In the genomic region with DNA sequence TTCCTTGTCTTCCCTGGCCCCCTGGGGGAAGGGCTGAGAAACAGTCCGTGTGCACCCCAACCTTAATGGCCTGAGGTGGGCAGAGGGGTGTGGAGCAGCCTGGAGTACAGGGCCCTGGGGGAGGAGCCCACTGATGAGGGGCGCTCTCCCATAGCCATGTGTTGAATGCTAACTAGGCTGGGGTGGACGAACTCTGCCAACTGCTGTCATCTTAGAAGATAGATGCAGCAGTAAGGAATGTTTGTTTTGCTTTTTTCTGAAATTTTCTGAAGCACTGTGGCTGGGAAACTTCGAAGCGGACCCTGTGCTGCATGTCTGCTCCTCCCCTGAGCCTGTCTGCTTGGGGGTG, we compare ENCODE assay signal across 8 cellular contexts. TPM values are rescaled to one million over a fixed set of nuclear protein-coding genes. Genes with fewer than 3 reads are reported as not detected.
DNase-seq lines count a peak whose midpoint lies in the region; ATAC-seq, FAIRE-seq and TF ChIP-seq lines count a peak whose summit lies in the region.

No MANE protein-coding gene starts in this region.

- H3K23ac ChIP-seq in H1 (ENCODE audit: insufficient read length) (no peak overlapping the region), neuronal stem cell (ENCODE audit: low read depth, low read length, poor library complexity) (no peak overlapping the region)

- H4K8ac ChIP-seq in H1 (ENCODE audit: extremely low read depth, insufficient read depth, low read length), result peak overlapping the region; percentile 26; the same call in 1 of the 2 replicates
- H4K8ac ChIP-seq in neuronal stem cell (ENCODE audit: low read depth, low read length), result no peak overlapping the region

- WGBS in H1 (ENCODE audit: extremely low coverage in 1 of 2, insufficient coverage in 1 of 2, insufficient read length in 1 of 2, insufficient replicate concordance in 2 of 2, low coverage in 1 of 2, low lambda C conversion rate in 2 of 2, missing lambda C conversion rate in 1 of 2), 2 experiments, result 47% methylated on average over 5 of the region's 5 CpGs; no CpG with 5 or more reads in 1 of the 2 experiments
- no CpG with 5 or more reads among the region's 5 CpGs for WGBS in neuronal stem cell (ENCODE audit: extremely low coverage in 2 of 2, insufficient read length in 2 of 2, insufficient replicate concordance in 1 of 2), 2 donors
- WGBS in testis, 2 donors, result 52 to 62% methylated on average over 5 of the region's 5 CpGs

- H3K18ac ChIP-seq in H1 (ENCODE audit: extremely low read depth, low read length) (peak overlapping the region; percentile 96), neuronal stem cell (ENCODE audit: low read length) (peak overlapping the region; percentile 87)

- H3K9me3 ChIP-seq in MM.1S (replicated peaks; ENCODE audit: insufficient read depth, low read length) (no peaks in the 10 kb centered on the region), H1 (ENCODE audit: insufficient read depth in 2 of 2, low read depth in 1 of 2, low read length in 1 of 2) (no peaks in the 10 kb centered on the region), neuronal stem cell (replicated peaks in 1 of 2; ENCODE audit: control insufficient read depth in 2 of 2, insufficient read depth in 1 of 2, low read depth in 1 of 2, low read length in 2 of 2) (no peaks in the 10 kb centered on the region), testis (no peaks in the 10 kb centered on the region)

- H3K14ac ChIP-seq in H1 (ENCODE audit: insufficient read length) (no peak overlapping the region), neuronal stem cell (ENCODE audit: low read length) (no peak overlapping the region)

- DNase-seq in AG20443 (ENCODE audit: low spot score) (peak; percentile 19), MM.1S (no peak), H1 (ENCODE audit: low read depth in 1 of 2, low spot score in 2 of 2) (no peak), neuronal stem cell (ENCODE audit: low spot score) (no peak), NCI-H2107 (lab: John Stamatoyannopoulos, UW) (no peak), testis (no peak), OCI-M1 (lab: John Stamatoyannopoulos, UW) (no peak)

- peak overlapping the region; percentile 99 for H2BK12ac ChIP-seq in H1 (ENCODE audit: low read depth, low read length)
- H2BK12ac ChIP-seq in neuronal stem cell (ENCODE audit: low read length), result peak overlapping the region; percentile 64

- TF ChIP-seq POLR2A in H1 (IDR thresholded peaks at IDR 0.05; ENCODE audit: control extremely low read depth in 1 of 2, low read depth in 2 of 2, low read length in 2 of 2) (no peak), testis (IDR thresholded peaks at IDR 0.05) (no peak)

- H3K9ac ChIP-seq in MM.1S (ENCODE audit: low read length), result peak overlapping the region; percentile 35; the same call in 1 of the 2 replicates
- H3K9ac ChIP-seq in H1 (replicated peaks in 1 of 4; ENCODE audit: extremely low read depth in 1 of 4, low read depth in 3 of 4, low read length in 3 of 4), result peak overlapping the region in 1 of 4 experiments; percentile 51; a peak in 2 of 7 replicates
- no peak overlapping the region for H3K9ac ChIP-seq in neuronal stem cell (ENCODE audit: low read depth, low read length, poor library complexity)

- CTCF ChIA-PET in H1 (lab: Charles Lee; ENCODE audit: partially characterized antibody), result interaction anchor here (1.2 to 4.9 kb wide), 8 partner anchors 13 to 138 kb away, joined by 3 to 39 read pairs (median 10); partner anchors contain the start of gene SUSD6

- H3K36me3 ChIP-seq in MM.1S (replicated peaks; ENCODE audit: insufficient read depth, low read length), result no peaks in the 10 kb centered on the region; the same call in 1 of the 2 replicates
- H3K36me3 ChIP-seq in H1 (ENCODE audit: control insufficient read depth in 2 of 4, insufficient read depth in 4 of 4, low read length in 3 of 4), result no peaks in the 10 kb centered on the region
- H3K36me3 ChIP-seq in neuronal stem cell (replicated peaks in 1 of 2; ENCODE audit: control insufficient read depth in 2 of 2, insufficient read depth in 2 of 2, low read length in 2 of 2), result peaks cover 0 to 30% of the 10 kb centered on the region in 2 donors
- no peaks in the 10 kb centered on the region for H3K36me3 ChIP-seq in testis (ENCODE audit: low read depth, missing control alignments)

- TF ChIP-seq EP300 in H1 (IDR thresholded peaks at IDR 0.05; ENCODE audit: borderline replicate concordance in 1 of 2, low read depth in 2 of 2, low read length in 2 of 2), result no peak

- peak overlapping the region; percentile 0 for H4K5ac ChIP-seq in H1 (ENCODE audit: insufficient read length, low read depth, low read length)

- H4K91ac ChIP-seq in H1 (replicated peaks; ENCODE audit: insufficient read length, low read length), result peak overlapping the region; percentile 18
- peak overlapping the region; percentile 7 for H4K91ac ChIP-seq in neuronal stem cell (ENCODE audit: low read depth, low read length, poor library complexity)

- no peaks in the 10 kb centered on the region for H3K27me3 ChIP-seq in MM.1S (replicated peaks; ENCODE audit: insufficient read depth, low read length)
- no peaks in the 10 kb centered on the region for H3K27me3 ChIP-seq in H1 (replicated peaks in 1 of 4; ENCODE audit: control insufficient read depth in 3 of 4, extremely low read depth in 1 of 4, insufficient read depth in 3 of 4, low read length in 3 of 4)
- H3K27me3 ChIP-seq in neuronal stem cell (ENCODE audit: control insufficient read depth in 3 of 3, insufficient read depth in 3 of 3, low read depth in 1 of 3, low read length in 3 of 3), result no peaks in the 10 kb centered on the region
- no peaks in the 10 kb centered on the region for H3K27me3 ChIP-seq in testis

- no peaks in the 10 kb centered on the region for H3K9me2 ChIP-seq in MM.1S (replicated peaks; ENCODE audit: insufficient read depth, low read length)

- no peak for TF ChIP-seq RAD21 in H1 (IDR thresholded peaks at IDR 0.05 in 1 of 2, conservative IDR thresholded peaks at IDR 0.05 in 1 of 2; ENCODE audit: low read depth in 2 of 2, low read length in 2 of 2)

- H3K79me2 ChIP-seq in MM.1S (ENCODE audit: low read length) (peaks cover 11% of the 10 kb centered on the region), H1 (ENCODE audit: control insufficient read depth in 1 of 2, insufficient read depth in 2 of 2, low read length in 2 of 2) (no peaks in the 10 kb centered on the region)

- H2AK5ac ChIP-seq in H1 (ENCODE audit: low read depth, low read length) (peak overlapping the region; percentile 84), neuronal stem cell (ENCODE audit: low read depth, low read length) (peak overlapping the region; percentile 74)

- intact Hi-C loops in testis (cut with DNase I; ENCODE audit: low total_unique reads), result no loop called here

- TF ChIP-seq CTCF in MM.1S (IDR thresholded peaks at IDR 0.05; ENCODE audit: low read length), result no peak
- TF ChIP-seq CTCF in H1 (IDR thresholded peaks at IDR 0.05; ENCODE audit: control extremely low read depth in 1 of 3, insufficient read depth in 1 of 3, low read depth in 1 of 3, low read length in 3 of 3), result no peak
- no peak for TF ChIP-seq CTCF in testis (IDR thresholded peaks at IDR 0.05)

- H4K20me1 ChIP-seq in MM.1S (ENCODE audit: insufficient read depth, low read length) (no peaks in the 10 kb centered on the region), H1 (replicated peaks in 1 of 2; ENCODE audit: control insufficient read depth in 1 of 2, insufficient read depth in 2 of 2, low read length in 2 of 2) (no peaks in the 10 kb centered on the region)

- H3K27ac ChIP-seq in MM.1S (ENCODE audit: low read length) (peak overlapping the region; percentile 85), H1 (ENCODE audit: low read depth, low read length) (peak overlapping the region; percentile 96), neuronal stem cell (replicated peaks; ENCODE audit: low read length) (peak overlapping the region; percentile 98), testis (peak overlapping the region in 1 of 2 donors; percentile 17)

- no peaks in the 10 kb centered on the region for H3K79me1 ChIP-seq in H1 (ENCODE audit: low read depth, low read length)
- H3K79me1 ChIP-seq in neuronal stem cell (ENCODE audit: low read depth, low read length), result no peaks in the 10 kb centered on the region

- peak overlapping the region; percentile 95; the same call in 1 of the 2 replicates for H2BK20ac ChIP-seq in H1 (ENCODE audit: low read length)

- H3K23me2 ChIP-seq in H1 (ENCODE audit: low read depth, low read length), result no peaks in the 10 kb centered on the region

- H2BK5ac ChIP-seq in H1 (ENCODE audit: low read depth, low read length) (peak overlapping the region; percentile 99), neuronal stem cell (ENCODE audit: low read length) (peak overlapping the region; percentile 82)

- no peak overlapping the region for H2AFZ ChIP-seq in MM.1S (ENCODE audit: low read length)
- no peak overlapping the region for H2AFZ ChIP-seq in H1 (ENCODE audit: low read length)
- H2AFZ ChIP-seq in neuronal stem cell (ENCODE audit: low read length), result no peak overlapping the region

- no peak for ATAC-seq in HG02623 (IDR thresholded peaks at IDR 0.05; ENCODE audit: unreplicated experiment)

- H3K4ac ChIP-seq in H1 (replicated peaks; ENCODE audit: insufficient read length, low read depth, low read length), result peak overlapping the region; percentile 27
- H3K4ac ChIP-seq in neuronal stem cell (ENCODE audit: low read length), result no peak overlapping the region

- POLR2A ChIA-PET in H1 (lab: Charles Lee; ENCODE audit: partially characterized antibody), result interaction anchor here (0.7 to 1.1 kb wide), 2 partner anchors 10 to 100 kb away, joined by 3 read pairs; no protein-coding TSS in a partner anchor

- H3K4me2 ChIP-seq in MM.1S (ENCODE audit: low read depth, low read length) (peak overlapping the region; percentile 52; the same call in 1 of the 2 replicates), H1 (ENCODE audit: insufficient read depth in 1 of 2, low read depth in 2 of 2, low read length in 2 of 2) (peak overlapping the region; percentile 54 to 60), neuronal stem cell (ENCODE audit: insufficient read depth, low read length, poor library complexity, severe bottlenecking) (no peak overlapping the region)

- FAIRE-seq in H1 (lab: Jason Lieb, UNC), result no peak

- peak overlapping the region; percentile 27 for H3K56ac ChIP-seq in H1 (replicated peaks; ENCODE audit: insufficient read length, low read depth, low read length)

- peaks cover 15% of the 10 kb centered on the region for H3F3A ChIP-seq in MM.1S (ENCODE audit: insufficient read depth, low read length)

- H2BK15ac ChIP-seq in H1 (ENCODE audit: low read length) (peak overlapping the region; percentile 24; the same call in 1 of the 2 replicates), neuronal stem cell (ENCODE audit: low read length) (peak overlapping the region; percentile 62)

- H3K4me1 ChIP-seq in MM.1S (ENCODE audit: low read length), result peaks cover 40% of the 10 kb centered on the region
- peaks cover 16 to 36% (median 28%) of the 10 kb centered on the region in 4 experiments for H3K4me1 ChIP-seq in H1 (replicated peaks in 1 of 4; ENCODE audit: control insufficient read depth in 3 of 4, insufficient read depth in 4 of 4, low read length in 3 of 4)
- H3K4me1 ChIP-seq in neuronal stem cell (ENCODE audit: control insufficient read depth in 2 of 2, insufficient read depth in 1 of 2, low read depth in 1 of 2, low read length in 2 of 2), result peaks cover 43 to 46% of the 10 kb centered on the region in 2 donors
- peaks cover 19% of the 10 kb centered on the region for H3K4me1 ChIP-seq in testis

- H3K4me3 ChIP-seq in MM.1S (ENCODE audit: low read length), result no peak overlapping the region
- peak overlapping the region in 2 of 4 experiments; percentile 7 to 23; a peak in 3 of 8 replicates for H3K4me3 ChIP-seq in H1 (ENCODE audit: extremely low read depth in 1 of 4, insufficient read depth in 2 of 4, low read depth in 3 of 4, low read length in 4 of 4)
- no peak overlapping the region for H3K4me3 ChIP-seq in neuronal stem cell (ENCODE audit: low read length in 2 of 2)
- H3K4me3 ChIP-seq in testis, result no peak overlapping the region

- H2BK120ac ChIP-seq in H1 (replicated peaks; ENCODE audit: low read depth, low read length), result peak overlapping the region; percentile 88
- peak overlapping the region; percentile 22 for H2BK120ac ChIP-seq in neuronal stem cell (ENCODE audit: low read depth, low read length)

RNA-seq across cellular contexts. Expression of gene SRSF5, which starts 54.8 kb away (rescaled TPM):
- total RNA-seq in H1 (2021; fragmentation: NEBNext Ultra II Directional; extraction: Animal tissue kit (Norgen Biotek cat#: 25700)), result 226 and 238 TPM in 2 replicates
- polyA plus RNA-seq in H1 (2011; rRNA removed) (101 and 114 TPM in 2 replicates), testis (ENCODE audit: insufficient read depth, low read depth, low replicate concordance) (341 TPM)
- polyA plus RNA-seq in H1 (2011; cell fraction: cytosol; rRNA removed), result 369 TPM
- 200 TPM for polyA plus RNA-seq in H1 (2011; cell fraction: nucleus; rRNA removed)
- polyA plus RNA-seq in H1 (2012, experiment 1 of 2), result 380 to 494 TPM (median 401 TPM) in 4 replicates
- 62.0 TPM for polyA plus RNA-seq in H1 (2012, experiment 2 of 2)
- polyA plus RNA-seq in H1 (2013, experiment 1 of 2), result 219 TPM
- polyA plus RNA-seq in H1 (2013, experiment 2 of 2), result 196 TPM
- polyA minus RNA-seq in H1 (2011; rRNA and poly(A)+ RNA removed), result 82.9 and 96.4 TPM in 2 replicates
- 118 TPM for polyA minus RNA-seq in H1 (2011; cell fraction: cytosol; rRNA and poly(A)+ RNA removed)
- 225 TPM for polyA minus RNA-seq in H1 (2011; cell fraction: nucleus; rRNA and poly(A)+ RNA removed)
- polyA plus RNA-seq in neuronal stem cell (2013, experiment 1 of 2), result 359 TPM
- 362 TPM for polyA plus RNA-seq in neuronal stem cell (2013, experiment 2 of 2)
- 100 to 1,000 TPM; 500 to 530 TPM for total RNA-seq in testis
